In the genomic region with DNA sequence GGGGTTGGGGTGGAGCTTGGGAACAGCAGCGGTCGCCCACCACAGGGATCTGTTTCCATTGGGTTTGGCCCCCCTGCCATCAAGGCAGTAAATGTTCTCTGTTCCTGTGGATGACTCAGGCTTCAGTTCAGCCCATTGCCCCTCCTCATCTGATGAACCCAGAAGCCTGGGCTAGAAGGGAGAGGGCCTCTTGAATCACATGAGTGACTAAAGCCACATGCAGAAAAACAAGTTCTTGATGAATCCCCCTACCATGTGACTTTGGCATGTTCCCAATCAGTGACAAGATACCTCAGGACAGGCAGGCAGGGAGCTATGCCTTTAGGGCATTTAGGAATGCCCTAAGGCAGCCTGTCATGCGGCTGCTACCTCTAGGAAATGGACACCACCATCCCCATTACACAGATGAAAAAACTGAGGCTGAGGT, we compare ENCODE assay signal across 9 cellular contexts. TPM values are rescaled to one million over a fixed set of nuclear protein-coding genes. Genes with fewer than 3 reads are reported as not detected.
A peak's percentile ranks its signal among the peaks of the same experiment; 100 is the strongest.
DNase-seq lines count a peak whose midpoint lies in the region; ATAC-seq, FAIRE-seq and TF ChIP-seq lines count a peak whose summit lies in the region.
"Had no signal": no experiment of that assay in that cellular context is flagged by ENCODE, and none has a peak within 500 bp of the region (broad histone marks: within the 10 kb centered on the region; RNA-seq: fewer than 3 reads in every experiment).

No MANE protein-coding gene starts in this region.

- intact Hi-C loops in Right ventricle myocardium superior (cut with DNase I), result no loop called here

- no peak for ATAC-seq in Right ventricle myocardium superior (ENCODE audit: poor library complexity)
- ATAC-seq in HG03432 (IDR thresholded peaks at IDR 0.05; ENCODE audit: unreplicated experiment), result no peak
- ATAC-seq in HG03354 (IDR thresholded peaks at IDR 0.05; ENCODE audit: poor library complexity, severe bottlenecking, unreplicated experiment), result no peak

- DNase-seq in right atrium auricular region (ENCODE audit: low spot score), result no peak
- no peak for DNase-seq in Right ventricle myocardium superior
- DNase-seq in cardiac fibroblast (ENCODE audit: low read depth in 2 of 2), result peak; percentile 79 to 85
- peak; percentile 86 for DNase-seq in mesenteric fat pad (ENCODE audit: low spot score)
- peak; percentile 54 for DNase-seq in urothelium cell line (ENCODE audit: low spot score)
- DNase-seq in NCI-H1436 treated with DMSO at 0.1 percent for 48 hours (lab: John Stamatoyannopoulos, UW), result no peak
- DNase-seq: SHP77 treated with DMSO at 0.1 percent for 48 hours had no signal

- H3K36me3 ChIP-seq in right atrium auricular region, result no peaks in the 10 kb centered on the region

- H3K4me3 ChIP-seq in right atrium auricular region (peak overlapping the region in 1 of 2 donors; percentile 88), cardiac fibroblast (replicated peaks in 1 of 2; ENCODE audit: low read depth in 2 of 2, low read length in 2 of 2) (peak overlapping the region in 1 of 2 donors; percentile 96)

- H3K4me1 ChIP-seq in right atrium auricular region, result peaks cover 0 to 49% of the 10 kb centered on the region in 2 donors

- FAIRE-seq in urothelium cell line (lab: Jason Lieb, UNC), result no peak

- H3K9me3 ChIP-seq in right atrium auricular region, result no peaks in the 10 kb centered on the region

- H3K27ac ChIP-seq in right atrium auricular region, result peak overlapping the region; percentile 71 to 85

- H3K27me3 ChIP-seq in right atrium auricular region, result no peaks in the 10 kb centered on the region

- TF ChIP-seq CTCF in right atrium auricular region (IDR thresholded peaks at IDR 0.05) (no peak), cardiac fibroblast (IDR thresholded peaks at IDR 0.05; ENCODE audit: low read depth, low read length) (no peak)

RNA-seq across cellular contexts. Expression of a gene that starts 2.5 kb away (rescaled TPM):
- total RNA-seq in right atrium auricular region (10 to 100 TPM in 1 of 2 donors, 1 to 10 TPM in 1; 7.2 to 13.9 TPM), Right ventricle myocardium superior (5.3 TPM), mesenteric fat pad (56.6 TPM)

Comparison
In these comparisons a context has a peak if more than half of its experiments do, and no peak if none do; other contexts are left out.
1. DNase-seq: peak in cardiac fibroblast (2 of 2), mesenteric fat pad (single experiment) and urothelium cell line (single experiment); none in right atrium auricular region (single experiment), Right ventricle myocardium superior (single experiment) and NCI-H1436 treated with DMSO at 0.1 percent for 48 hours (single experiment).